1 cellular context compared by ENCODE assay signal in the genomic region with DNA sequence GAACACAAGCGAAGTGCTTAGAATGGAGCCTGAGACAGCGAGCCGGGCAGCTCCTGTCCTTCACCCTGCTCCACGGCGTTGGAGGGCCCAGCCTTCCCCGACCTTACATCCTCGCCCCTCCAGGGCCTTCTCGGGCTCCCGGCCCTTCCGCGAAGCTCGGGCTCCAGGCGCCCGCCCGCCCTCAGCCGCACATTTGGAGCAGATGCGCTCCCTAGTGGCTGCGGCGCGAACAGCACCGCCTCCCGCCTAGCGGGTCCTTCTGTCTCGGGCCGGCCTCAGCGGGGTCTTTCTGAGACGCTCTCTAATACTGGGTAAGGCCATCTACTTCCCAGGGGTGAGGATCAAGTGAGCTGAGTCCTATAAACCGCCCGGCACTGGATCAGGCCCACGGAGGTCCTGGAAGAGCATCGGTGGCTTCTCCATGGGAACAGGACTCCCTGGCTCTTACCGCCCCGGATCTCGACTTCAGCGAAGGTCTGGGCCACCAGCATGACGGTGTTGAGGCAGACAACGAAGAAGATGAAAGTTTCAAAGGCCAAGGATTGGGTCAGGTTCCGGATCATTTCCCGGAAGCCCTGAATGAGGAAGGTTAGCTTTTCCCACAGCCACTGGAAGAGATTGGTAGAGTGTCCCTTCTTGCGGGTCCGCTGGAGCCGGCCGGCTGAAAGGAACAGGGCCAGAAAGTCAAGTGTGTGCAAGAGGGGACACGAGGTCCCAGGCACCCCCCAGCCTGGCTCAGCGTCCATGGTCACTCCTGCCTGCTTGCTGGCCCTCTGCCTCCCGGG.
TF ChIP-seq lines count a peak whose summit lies in the region.

No MANE protein-coding gene starts in this region.

TF ChIP-seq in K562, 482 proteins besides CTCF, POLR2A, EP300 and RAD21 (continued from another document):
- TF ChIP-seq, protein P1, sequence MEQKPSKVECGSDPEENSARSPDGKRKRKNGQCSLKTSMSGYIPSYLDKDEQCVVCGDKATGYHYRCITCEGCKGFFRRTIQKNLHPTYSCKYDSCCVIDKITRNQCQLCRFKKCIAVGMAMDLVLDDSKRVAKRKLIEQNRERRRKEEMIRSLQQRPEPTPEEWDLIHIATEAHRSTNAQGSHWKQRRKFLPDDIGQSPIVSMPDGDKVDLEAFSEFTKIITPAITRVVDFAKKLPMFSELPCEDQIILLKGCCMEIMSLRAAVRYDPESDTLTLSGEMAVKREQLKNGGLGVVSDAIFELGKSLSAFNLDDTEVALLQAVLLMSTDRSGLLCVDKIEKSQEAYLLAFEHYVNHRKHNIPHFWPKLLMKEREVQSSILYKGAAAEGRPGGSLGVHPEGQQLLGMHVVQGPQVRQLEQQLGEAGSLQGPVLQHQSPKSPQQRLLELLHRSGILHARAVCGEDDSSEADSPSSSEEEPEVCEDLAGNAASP (IDR thresholded peaks at IDR 0.05) = no peak
- TF ChIP-seq, protein P2, sequence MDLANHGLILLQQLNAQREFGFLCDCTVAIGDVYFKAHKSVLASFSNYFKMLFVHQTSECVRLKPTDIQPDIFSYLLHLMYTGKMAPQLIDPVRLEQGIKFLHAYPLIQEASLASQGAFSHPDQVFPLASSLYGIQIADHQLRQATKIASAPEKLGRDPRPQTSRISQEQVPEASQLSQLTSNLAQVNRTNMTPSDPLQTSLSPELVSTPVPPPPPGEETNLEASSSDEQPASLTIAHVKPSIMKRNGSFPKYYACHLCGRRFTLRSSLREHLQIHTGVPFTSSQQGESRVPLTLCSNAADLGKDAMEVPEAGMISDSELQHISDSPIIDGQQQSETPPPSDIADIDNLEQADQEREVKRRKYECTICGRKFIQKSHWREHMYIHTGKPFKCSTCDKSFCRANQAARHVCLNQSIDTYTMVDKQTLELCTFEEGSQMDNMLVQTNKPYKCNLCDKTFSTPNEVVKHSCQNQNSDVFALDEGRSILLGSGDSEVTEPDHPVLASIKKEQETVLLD (IDR thresholded peaks at IDR 0.05) = no peak
- no peak for TF ChIP-seq ZKSCAN8 (CRISPR knock-in tag; IDR thresholded peaks at IDR 0.05)
- TF ChIP-seq SMARCA4 (IDR thresholded peaks at IDR 0.05) = no peak
- no peak for TF ChIP-seq HDAC3 (IDR thresholded peaks at IDR 0.05; ENCODE audit: borderline replicate concordance, partially characterized antibody)
- no peak for TF ChIP-seq CCAR2 (IDR thresholded peaks at IDR 0.05; ENCODE audit: low read depth, low read length)
- TF ChIP-seq SMAD4 (CRISPR knock-in tag; conservative IDR thresholded peaks at IDR 0.05) = 0 out of 2 replicates have a peak, but pooled peaks have one; percentile 47
- peak; percentile 21 for TF ChIP-seq NEUROD1 (IDR thresholded peaks at IDR 0.05; ENCODE audit: borderline replicate concordance, low read depth, low read length, partially characterized antibody)
- peak; percentile 26 for TF ChIP-seq HNRNPLL (IDR thresholded peaks at IDR 0.05; ENCODE audit: low read depth, low read length, poor library complexity, severe bottlenecking)
- TF ChIP-seq YBX1 (IDR thresholded peaks at IDR 0.05) = no peak
- TF ChIP-seq FUS (optimal IDR thresholded peaks at IDR 0.05; ENCODE audit: low read depth, low read length) = no peak
- TF ChIP-seq MTA1 (IDR thresholded peaks at IDR 0.05; ENCODE audit: borderline replicate concordance) = no peak
- no peak for TF ChIP-seq CREBBP (IDR thresholded peaks at IDR 0.05; ENCODE audit: low read depth, low read length)
- TF ChIP-seq SNIP1 (IDR thresholded peaks at IDR 0.05; ENCODE audit: low read depth) = no peak
- no peak for TF ChIP-seq TAL1 (IDR thresholded peaks at IDR 0.05)
- TF ChIP-seq ZNF134 (CRISPR knock-in tag; conservative IDR thresholded peaks at IDR 0.05) = no peak
- TF ChIP-seq, protein P3, sequence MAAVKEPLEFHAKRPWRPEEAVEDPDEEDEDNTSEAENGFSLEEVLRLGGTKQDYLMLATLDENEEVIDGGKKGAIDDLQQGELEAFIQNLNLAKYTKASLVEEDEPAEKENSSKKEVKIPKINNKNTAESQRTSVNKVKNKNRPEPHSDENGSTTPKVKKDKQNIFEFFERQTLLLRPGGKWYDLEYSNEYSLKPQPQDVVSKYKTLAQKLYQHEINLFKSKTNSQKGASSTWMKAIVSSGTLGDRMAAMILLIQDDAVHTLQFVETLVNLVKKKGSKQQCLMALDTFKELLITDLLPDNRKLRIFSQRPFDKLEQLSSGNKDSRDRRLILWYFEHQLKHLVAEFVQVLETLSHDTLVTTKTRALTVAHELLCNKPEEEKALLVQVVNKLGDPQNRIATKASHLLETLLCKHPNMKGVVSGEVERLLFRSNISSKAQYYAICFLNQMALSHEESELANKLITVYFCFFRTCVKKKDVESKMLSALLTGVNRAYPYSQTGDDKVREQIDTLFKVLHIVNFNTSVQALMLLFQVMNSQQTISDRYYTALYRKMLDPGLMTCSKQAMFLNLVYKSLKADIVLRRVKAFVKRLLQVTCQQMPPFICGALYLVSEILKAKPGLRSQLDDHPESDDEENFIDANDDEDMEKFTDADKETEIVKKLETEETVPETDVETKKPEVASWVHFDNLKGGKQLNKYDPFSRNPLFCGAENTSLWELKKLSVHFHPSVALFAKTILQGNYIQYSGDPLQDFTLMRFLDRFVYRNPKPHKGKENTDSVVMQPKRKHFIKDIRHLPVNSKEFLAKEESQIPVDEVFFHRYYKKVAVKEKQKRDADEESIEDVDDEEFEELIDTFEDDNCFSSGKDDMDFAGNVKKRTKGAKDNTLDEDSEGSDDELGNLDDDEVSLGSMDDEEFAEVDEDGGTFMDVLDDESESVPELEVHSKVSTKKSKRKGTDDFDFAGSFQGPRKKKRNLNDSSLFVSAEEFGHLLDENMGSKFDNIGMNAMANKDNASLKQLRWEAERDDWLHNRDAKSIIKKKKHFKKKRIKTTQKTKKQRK (IDR thresholded peaks at IDR 0.05; ENCODE audit: borderline replicate concordance, low read depth, low read length) = no peak
- TF ChIP-seq, protein P4, sequence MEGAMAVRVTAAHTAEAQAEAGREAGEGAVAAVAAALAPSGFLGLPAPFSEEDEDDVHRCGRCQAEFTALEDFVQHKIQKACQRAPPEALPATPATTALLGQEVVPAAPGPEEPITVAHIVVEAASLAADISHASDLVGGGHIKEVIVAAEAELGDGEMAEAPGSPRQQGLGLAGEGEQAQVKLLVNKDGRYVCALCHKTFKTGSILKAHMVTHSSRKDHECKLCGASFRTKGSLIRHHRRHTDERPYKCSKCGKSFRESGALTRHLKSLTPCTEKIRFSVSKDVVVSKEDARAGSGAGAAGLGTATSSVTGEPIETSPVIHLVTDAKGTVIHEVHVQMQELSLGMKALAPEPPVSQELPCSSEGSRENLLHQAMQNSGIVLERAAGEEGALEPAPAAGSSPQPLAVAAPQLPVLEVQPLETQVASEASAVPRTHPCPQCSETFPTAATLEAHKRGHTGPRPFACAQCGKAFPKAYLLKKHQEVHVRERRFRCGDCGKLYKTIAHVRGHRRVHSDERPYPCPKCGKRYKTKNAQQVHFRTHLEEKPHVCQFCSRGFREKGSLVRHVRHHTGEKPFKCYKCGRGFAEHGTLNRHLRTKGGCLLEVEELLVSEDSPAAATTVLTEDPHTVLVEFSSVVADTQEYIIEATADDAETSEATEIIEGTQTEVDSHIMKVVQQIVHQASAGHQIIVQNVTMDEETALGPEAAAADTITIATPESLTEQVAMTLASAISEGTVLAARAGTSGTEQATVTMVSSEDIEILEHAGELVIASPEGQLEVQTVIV (CRISPR knock-in tag; IDR thresholded peaks at IDR 0.05; ENCODE audit: borderline replicate concordance) = no peak
- no peak for TF ChIP-seq RBM22 (IDR thresholded peaks at IDR 0.05; ENCODE audit: low read depth, low read length, poor library complexity, severe bottlenecking)
- no peak for TF ChIP-seq FOXJ2 (tag; IDR thresholded peaks at IDR 0.05)
- TF ChIP-seq CCNT2 (IDR thresholded peaks at IDR 0.05; ENCODE audit: borderline replicate concordance, extremely low read depth, insufficient read length, low read depth, low read length) = no peak
- TF ChIP-seq, protein P5, sequence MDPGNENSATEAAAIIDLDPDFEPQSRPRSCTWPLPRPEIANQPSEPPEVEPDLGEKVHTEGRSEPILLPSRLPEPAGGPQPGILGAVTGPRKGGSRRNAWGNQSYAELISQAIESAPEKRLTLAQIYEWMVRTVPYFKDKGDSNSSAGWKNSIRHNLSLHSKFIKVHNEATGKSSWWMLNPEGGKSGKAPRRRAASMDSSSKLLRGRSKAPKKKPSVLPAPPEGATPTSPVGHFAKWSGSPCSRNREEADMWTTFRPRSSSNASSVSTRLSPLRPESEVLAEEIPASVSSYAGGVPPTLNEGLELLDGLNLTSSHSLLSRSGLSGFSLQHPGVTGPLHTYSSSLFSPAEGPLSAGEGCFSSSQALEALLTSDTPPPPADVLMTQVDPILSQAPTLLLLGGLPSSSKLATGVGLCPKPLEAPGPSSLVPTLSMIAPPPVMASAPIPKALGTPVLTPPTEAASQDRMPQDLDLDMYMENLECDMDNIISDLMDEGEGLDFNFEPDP (CRISPR knock-in tag; IDR thresholded peaks at IDR 0.05) = no peak
- no peak for TF ChIP-seq MCM7 (IDR thresholded peaks at IDR 0.05)
- TF ChIP-seq, protein P6, sequence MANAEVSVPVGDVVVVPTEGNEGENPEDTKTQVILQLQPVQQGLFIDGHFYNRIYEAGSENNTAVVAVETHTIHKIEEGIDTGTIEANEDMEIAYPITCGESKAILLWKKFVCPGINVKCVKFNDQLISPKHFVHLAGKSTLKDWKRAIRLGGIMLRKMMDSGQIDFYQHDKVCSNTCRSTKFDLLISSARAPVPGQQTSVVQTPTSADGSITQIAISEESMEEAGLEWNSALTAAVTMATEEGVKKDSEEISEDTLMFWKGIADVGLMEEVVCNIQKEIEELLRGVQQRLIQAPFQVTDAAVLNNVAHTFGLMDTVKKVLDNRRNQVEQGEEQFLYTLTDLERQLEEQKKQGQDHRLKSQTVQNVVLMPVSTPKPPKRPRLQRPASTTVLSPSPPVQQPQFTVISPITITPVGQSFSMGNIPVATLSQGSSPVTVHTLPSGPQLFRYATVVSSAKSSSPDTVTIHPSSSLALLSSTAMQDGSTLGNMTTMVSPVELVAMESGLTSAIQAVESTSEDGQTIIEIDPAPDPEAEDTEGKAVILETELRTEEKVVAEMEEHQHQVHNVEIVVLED (CRISPR knock-in tag; IDR thresholded peaks at IDR 0.05) = no peak
- no peak for TF ChIP-seq HMG20B (CRISPR knock-in tag; IDR thresholded peaks at IDR 0.05)
- peak in 1 of 2 experiments; percentile 59; a peak in 1 of 4 replicates for TF ChIP-seq SRF (CRISPR knock-in tag; IDR thresholded peaks at IDR 0.05)
- TF ChIP-seq ZKSCAN3 (CRISPR knock-in tag; IDR thresholded peaks at IDR 0.05) = no peak
- peak; percentile 82 for TF ChIP-seq POLR2G (IDR thresholded peaks at IDR 0.05; ENCODE audit: low read depth, low read length)
- no peak for TF ChIP-seq RFX5 (IDR thresholded peaks at IDR 0.05; ENCODE audit: low read depth, low read length)
- TF ChIP-seq RBM39 (optimal IDR thresholded peaks at IDR 0.05; ENCODE audit: low read depth, low read length) = no peak
- no peak for TF ChIP-seq HOXB6 (CRISPR knock-in tag; IDR thresholded peaks at IDR 0.05; ENCODE audit: borderline replicate concordance)
